14 cellular contexts compared by ENCODE assay signal in the genomic region with DNA sequence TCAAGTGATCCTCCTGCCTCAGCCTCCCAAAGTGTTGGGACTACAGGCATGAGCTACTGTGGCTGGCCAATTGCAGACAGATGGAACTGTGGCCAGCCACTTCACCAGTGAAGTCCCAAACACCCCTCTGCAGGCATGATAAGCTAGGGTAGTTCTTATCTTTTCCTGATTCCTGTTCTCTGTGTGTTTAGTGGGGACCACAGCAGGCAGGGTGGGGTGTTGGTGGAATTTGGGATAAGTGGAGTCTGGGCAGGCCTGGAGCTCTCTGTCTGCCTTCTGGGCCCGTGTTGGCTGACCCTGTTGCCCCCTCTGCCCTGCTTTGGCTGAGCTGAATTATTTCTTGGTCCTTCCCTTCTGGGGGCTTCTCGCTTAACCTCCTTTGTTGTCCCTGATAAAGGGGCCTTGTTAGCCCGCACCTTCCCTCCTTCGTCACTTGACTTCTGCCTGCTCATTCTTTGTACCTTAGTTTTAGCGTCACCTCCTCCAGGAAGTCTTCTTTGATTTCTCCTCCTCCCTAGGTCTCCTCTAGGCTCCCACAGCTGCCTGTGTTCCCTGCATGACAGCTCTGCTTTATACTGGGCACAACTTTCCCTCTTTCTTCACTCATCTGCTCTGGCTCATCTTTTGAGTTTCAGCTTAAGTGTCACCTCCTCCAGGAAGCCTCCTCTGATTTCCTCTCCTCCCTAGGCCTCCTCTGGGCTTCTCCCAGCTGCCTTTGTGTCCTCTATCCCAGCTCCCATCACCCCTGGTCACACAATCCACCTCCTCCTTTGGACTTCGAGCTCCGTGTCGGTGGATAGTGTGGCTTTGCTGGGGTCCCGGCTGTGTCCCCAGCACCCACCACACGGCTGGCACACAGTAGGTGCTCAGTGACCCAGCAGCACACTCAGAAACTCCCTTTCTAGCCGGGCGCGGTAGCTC. TPM values are rescaled to one million over a fixed set of nuclear protein-coding genes. Genes with fewer than 3 reads are reported as not detected.
DNase-seq lines count a peak whose midpoint lies in the region; ATAC-seq, FAIRE-seq and TF ChIP-seq lines count a peak whose summit lies in the region.
"Had no signal": no experiment of that assay in that cellular context is flagged by ENCODE, and none has a peak within 500 bp of the region (broad histone marks: within the 10 kb centered on the region; RNA-seq: fewer than 3 reads in every experiment).

No MANE protein-coding gene starts in this region.

- TF ChIP-seq EP300 in A549 (IDR thresholded peaks at IDR 0.05), result no peak

- no peaks in the 10 kb centered on the region for H3K36me3 ChIP-seq in GM23248 (ENCODE audit: low read depth)

- H3K4me2 ChIP-seq in A549 (no peak overlapping the region), GM23248 (ENCODE audit: unreplicated experiment) (no peak overlapping the region)

- peak overlapping the region; percentile 98 for H2AFZ ChIP-seq in GM23248

- no peak for TF ChIP-seq POLR2A in A549 (IDR thresholded peaks at IDR 0.05; ENCODE audit: low read length)

- intact Hi-C loops in activated CD4-positive, alpha-beta memory T cell treated with anti-CD3 and anti-CD28 coated beads for 36 hours (cut with micrococcal nuclease), result loop anchor here (2.0 kb wide), 2 partner anchors 29 to 233 kb away; no protein-coding TSS in a partner anchor

- peak overlapping the region; percentile 71 for H3K27ac Mint-ChIP-seq in activated CD4-positive, alpha-beta memory T cell treated with anti-CD3 and anti-CD28 coated beads for 36 hours
- H3K27ac Mint-ChIP-seq in memory B cell, result peak overlapping the region; percentile 56

- H3K4me3 ChIP-seq in A549, result no peak overlapping the region
- H3K4me3 ChIP-seq in GM23248, result no peak overlapping the region

- TF ChIP-seq CTCF in A549 (IDR thresholded peaks at IDR 0.05), result no peak

- peaks cover 52% of the 10 kb centered on the region for H3K4me1 Mint-ChIP-seq in activated CD4-positive, alpha-beta memory T cell treated with anti-CD3 and anti-CD28 coated beads for 36 hours (ENCODE audit: low read depth)
- H3K4me1 Mint-ChIP-seq in memory B cell, result peaks cover 44% of the 10 kb centered on the region

- no peaks in the 10 kb centered on the region for H3K27me3 ChIP-seq in GM23248 (replicated peaks; ENCODE audit: insufficient read depth)

- CTCF ChIA-PET in A549 (lab: Yijun Ruan, JAX), result interaction anchor here (0.6 to 1.1 kb wide), 4 partner anchors 21 to 80 kb away, joined by 3 to 5 read pairs (median 4); no protein-coding TSS in a partner anchor
- CTCF ChIA-PET in activated CD4-positive, alpha-beta memory T cell treated with anti-CD3 and anti-CD28 coated beads for 36 hours (lab: Charles Lee), result interaction anchor here (0.5 to 1.4 kb wide), 4 partner anchors 22 to 234 kb away, joined by 3 to 5 read pairs (median 4); no protein-coding TSS in a partner anchor

- FAIRE-seq in A549 (lab: Jason Lieb, UNC), result no peak

- DNase-seq in A549 (ENCODE audit: low read depth in 1 of 2, low spot score in 1 of 2) (no peak), GM23248 (no peak), memory B cell (ENCODE audit: low spot score in 2 of 2) (no peak), RKO (ENCODE audit: low spot score) (no peak), COLO829 (ENCODE audit: low spot score) (no peak), C1 segment of cervical spinal cord (lab: John Stamatoyannopoulos, UW) (no peak)
- DNase-seq in activated CD4-positive, alpha-beta memory T cell treated with anti-CD3 and anti-CD28 coated beads for 36 hours, result no peak
- DNase-seq: activated CD8-positive, alpha-beta memory T cell treated with anti-CD3 and anti-CD28 coated beads, Interleukin-2, amount 50 U/mL, for 48 hours; NCI-H524 treated with DMSO at 0.1 percent for 48 hours; occipital lobe had no signal

- WGBS in A549 (ENCODE audit: missing lambda C conversion rate), result 69% methylated on average over 12 of the region's 13 CpGs
- 74 to 76% methylated on average over 13 of the region's 13 CpGs for WGBS in GM23248 (ENCODE audit: low coverage in 1 of 2, low lambda C conversion rate in 2 of 2, missing lambda C conversion rate in 2 of 2), 2 experiments

- peak overlapping the region in 1 of 2 experiments; percentile 92; a peak in 3 of 6 replicates for H3K27ac ChIP-seq in A549
- no peak overlapping the region for H3K27ac ChIP-seq in GM23248

- H3K36me3 Mint-ChIP-seq in activated CD4-positive, alpha-beta memory T cell treated with anti-CD3 and anti-CD28 coated beads for 36 hours, result peaks cover 29% of the 10 kb centered on the region
- H3K36me3 Mint-ChIP-seq in memory B cell, result peaks cover 30% of the 10 kb centered on the region

- no peaks in the 10 kb centered on the region for H3K9me3 Mint-ChIP-seq in activated CD4-positive, alpha-beta memory T cell treated with anti-CD3 and anti-CD28 coated beads for 36 hours
- no peaks in the 10 kb centered on the region for H3K9me3 Mint-ChIP-seq in memory B cell

- H3K4me1 ChIP-seq in A549 (peaks cover 11% of the 10 kb centered on the region), GM23248 (ENCODE audit: insufficient read depth) (peaks cover 10% of the 10 kb centered on the region)

- H3K9me3 ChIP-seq in A549 (no peaks in the 10 kb centered on the region), GM23248 (ENCODE audit: low read depth) (no peaks in the 10 kb centered on the region)

- H3F3A ChIP-seq in GM23248 (ENCODE audit: insufficient read depth), result no peaks in the 10 kb centered on the region

- H3K79me2 ChIP-seq in GM23248 (ENCODE audit: insufficient read depth), result peaks cover 27% of the 10 kb centered on the region

- no peaks in the 10 kb centered on the region for H3K9me2 ChIP-seq in GM23248 (ENCODE audit: insufficient read depth)

- no peak overlapping the region for H3K9ac ChIP-seq in GM23248

- in situ Hi-C loops in GM23248 (cut with MboI), result no loop called here

- H4K20me1 ChIP-seq in GM23248 (ENCODE audit: insufficient read depth), result no peaks in the 10 kb centered on the region

- no peak for ATAC-seq in A549
- no peak for ATAC-seq in memory B cell (ENCODE audit: low read depth)
- no peak for ATAC-seq in GM18502 (IDR thresholded peaks at IDR 0.05; ENCODE audit: poor library complexity, unreplicated experiment)

- POLR2A ChIA-PET in A549 (lab: Yijun Ruan, JAX), result no interaction called here
- POLR2A ChIA-PET in activated CD4-positive, alpha-beta memory T cell treated with anti-CD3 and anti-CD28 coated beads for 36 hours (lab: Charles Lee), result interaction anchor here (1.0 kb wide), 1 partner anchor 13 kb away, joined by 3 read pairs; no protein-coding TSS in a partner anchor

- peak overlapping the region; percentile 97 for H3K4me3 Mint-ChIP-seq in activated CD4-positive, alpha-beta memory T cell treated with anti-CD3 and anti-CD28 coated beads for 36 hours
- peak overlapping the region; percentile 64 for H3K4me3 Mint-ChIP-seq in memory B cell

- H3K27me3 Mint-ChIP-seq in activated CD4-positive, alpha-beta memory T cell treated with anti-CD3 and anti-CD28 coated beads for 36 hours, result no peaks in the 10 kb centered on the region
- no peaks in the 10 kb centered on the region for H3K27me3 Mint-ChIP-seq in memory B cell

- TF ChIP-seq RAD21 in A549 (conservative IDR thresholded peaks at IDR 0.05 in 1 of 2, IDR thresholded peaks at IDR 0.05 in 1 of 2), result no peak

TF ChIP-seq in A549, 52 proteins besides CTCF, POLR2A, EP300 and RAD21 (continues in another document):
- TF ChIP-seq CBX8 (IDR thresholded peaks at IDR 0.05) (no peak), KDM1A (IDR thresholded peaks at IDR 0.05; ENCODE audit: low read depth) (peak; percentile 40; the same call in 1 of the 2 replicates), BHLHE40 (IDR thresholded peaks at IDR 0.05; ENCODE audit: low read depth, low read length) (no peak)

RNA-seq across cellular contexts. Expression of gene NCLN, which starts 1.7 kb away (rescaled TPM):
- 22.8 and 27.6 TPM in 2 replicates for polyA plus RNA-seq in A549 (2011; rRNA removed)
- polyA plus RNA-seq in A549 (2012; cell fraction: cytosol; rRNA removed), result 67.0 and 93.6 TPM in 2 replicates
- polyA plus RNA-seq in A549 (2012; cell fraction: nucleus; rRNA removed), result 158 and 222 TPM in 2 replicates
- polyA plus RNA-seq in A549 (2017; fragmentation: RNase III; extraction: RNeasy Plus Mini Kit Qiagen cat#74134 plus additional on column Dnase treatment), result 55.5 to 58.5 TPM (median 55.5 TPM) in 3 replicates
- polyA minus RNA-seq in A549 (2011; rRNA and poly(A)+ RNA removed), result 22.9 and 32.2 TPM in 2 replicates
- total RNA-seq in GM23248 (2014; rRNA removed; shearing (Covaris generic)), result 73.0 and 76.5 TPM in 2 replicates
- polyA plus RNA-seq in GM23248 (2016; fragmentation: Nextera tagmentation; extraction: Ambion mirVana), result 84.8 and 91.3 TPM in 2 replicates
- total RNA-seq in activated CD4-positive, alpha-beta memory T cell treated with anti-CD3 and anti-CD28 coated beads for 36 hours, result 10 to 100 TPM; 47.0 to 50.9 TPM

RNA-seq across cellular contexts. Expression of gene S1PR4, which starts 5.4 kb away (rescaled TPM):
- polyA plus RNA-seq in A549 (2011; rRNA removed) (0.09 TPM in 1 of 2 replicates, not detected in the other), A549 (2017; fragmentation: RNase III; extraction: RNeasy Plus Mini Kit Qiagen cat#74134 plus additional on column Dnase treatment) (0.08 to 0.33 TPM (median 0.17 TPM) in 3 replicates), GM23248 (2016; fragmentation: Nextera tagmentation; extraction: Ambion mirVana) (not detected in 2 replicates)
- 0.19 and 0.22 TPM in 2 replicates for polyA plus RNA-seq in A549 (2012; cell fraction: cytosol; rRNA removed)
- polyA plus RNA-seq in A549 (2012; cell fraction: nucleus; rRNA removed), result 0.77 and 1.0 TPM in 2 replicates
- not detected in 2 replicates for polyA minus RNA-seq in A549 (2011; rRNA and poly(A)+ RNA removed)
- not detected in 2 replicates for total RNA-seq in GM23248 (2014; rRNA removed; shearing (Covaris generic))
- 10 to 100 TPM; 32.7 to 34.0 TPM for total RNA-seq in activated CD4-positive, alpha-beta memory T cell treated with anti-CD3 and anti-CD28 coated beads for 36 hours
- total RNA-seq: cerebellum, kidney epithelial cell, M059J had no signal

RNA-seq across cellular contexts. Expression of gene CELF5, which starts 40.5 kb away (rescaled TPM):
- 0.31 and 0.42 TPM in 2 replicates for polyA plus RNA-seq in A549 (2011; rRNA removed)
- 0.25 and 0.27 TPM in 2 replicates for polyA plus RNA-seq in A549 (2012; cell fraction: cytosol; rRNA removed)
- polyA plus RNA-seq in A549 (2012; cell fraction: nucleus; rRNA removed), result 0.92 and 0.99 TPM in 2 replicates
- polyA plus RNA-seq in A549 (2017; fragmentation: RNase III; extraction: RNeasy Plus Mini Kit Qiagen cat#74134 plus additional on column Dnase treatment), result 0.61 to 0.87 TPM (median 0.75 TPM) in 3 replicates
- polyA minus RNA-seq in A549 (2011; rRNA and poly(A)+ RNA removed), result 0.08 TPM in 1 of 2 replicates, not detected in the other
- total RNA-seq in GM23248 (2014; rRNA removed; shearing (Covaris generic)), result 1.1 TPM in 1 of 2 replicates, not detected in the other
- 0.24 TPM in 1 of 2 replicates, not detected in the other for polyA plus RNA-seq in GM23248 (2016; fragmentation: Nextera tagmentation; extraction: Ambion mirVana)
- total RNA-seq in activated CD4-positive, alpha-beta memory T cell treated with anti-CD3 and anti-CD28 coated beads for 36 hours, result under 1 TPM in 1 of 2 experiments, not detected in 1; 0.14 TPM
- total RNA-seq: M059J had no signal

RNA-seq across cellular contexts. Expression of gene GNA15, which starts 48.1 kb away (rescaled TPM):
- 0.06 and 0.07 TPM in 2 replicates for polyA plus RNA-seq in A549 (2011; rRNA removed)
- polyA plus RNA-seq in A549 (2012; cell fraction: cytosol; rRNA removed), result 0.07 and 0.10 TPM in 2 replicates
- polyA plus RNA-seq in A549 (2012; cell fraction: nucleus; rRNA removed), result 0.16 TPM in 1 of 2 replicates, not detected in the other
- 0.04 TPM in 1 of 3 replicates, not detected in the others for polyA plus RNA-seq in A549 (2017; fragmentation: RNase III; extraction: RNeasy Plus Mini Kit Qiagen cat#74134 plus additional on column Dnase treatment)
- polyA minus RNA-seq in A549 (2011; rRNA and poly(A)+ RNA removed), result not detected in 2 replicates
- total RNA-seq in GM23248 (2014; rRNA removed; shearing (Covaris generic)), result not detected in 2 replicates
- not detected in 2 replicates for polyA plus RNA-seq in GM23248 (2016; fragmentation: Nextera tagmentation; extraction: Ambion mirVana)
- total RNA-seq in activated CD4-positive, alpha-beta memory T cell treated with anti-CD3 and anti-CD28 coated beads for 36 hours, result 10 to 100 TPM; 78.4 to 79.5 TPM
- total RNA-seq: M059J had no signal

Comparison
In these comparisons a context has a peak if more than half of its experiments do, and no peak if none do; other contexts are left out.
1. RNA of gene S1PR4, which starts 5.4 kb away (total RNA-seq): 32.7 to 34.0 TPM in activated CD4-positive, alpha-beta memory T cell treated with anti-CD3 and anti-CD28 coated beads for 36 hours; not detected in GM23248; every median in the first group is over 10 times any median in the second.